In genomic region chr11:9527481-9528140, GRCh38 we compare ENCODE assay signal across 12 cellular contexts. TPM values are rescaled to one million over a fixed set of nuclear protein-coding genes. Genes with fewer than 3 reads are reported as not detected.
DNase-seq lines count a peak whose midpoint lies in the region; ATAC-seq and TF ChIP-seq lines count a peak whose summit lies in the region.
"Had no signal": no experiment of that assay in that cellular context is flagged by ENCODE, and none has a peak within 500 bp of the region (broad histone marks: within the 10 kb centered on the region; RNA-seq: fewer than 3 reads in every experiment).

No MANE protein-coding gene starts in this region.

- intact Hi-C loops in Caco-2 (cut with micrococcal nuclease; ENCODE audit: unreplicated experiment) (no loop called here), sigmoid colon (cut with DNase I) (loop anchor here (5.0 kb wide), 2 partner anchors 45 to 85 kb away; partner anchors contain the start of gene WEE1)

- H3K27ac ChIP-seq in foreskin keratinocyte (peak overlapping the region; percentile 16), sigmoid colon (peak overlapping the region; percentile 67 to 82 (median 74))
- H3K27ac ChIP-seq: right lobe of liver had no signal

- H3K4me3 ChIP-seq in Caco-2 (ENCODE audit: low read depth, low read length) (no peak overlapping the region), sigmoid colon (no peak overlapping the region)
- H3K4me3 ChIP-seq: right lobe of liver had no signal

- H3K27ac Mint-ChIP-seq in Caco-2 (ENCODE audit: unreplicated experiment) (peak overlapping the region; percentile 35), T-helper 17 cell (peak overlapping the region; percentile 14)

- DNase-seq in Caco-2 (no peak), T-helper 17 cell (no peak), foreskin keratinocyte (peak in 1 of 2 donors; percentile 42), sigmoid colon (peak; percentile 74), GM13976 (ENCODE audit: low spot score) (no peak), NCI-H2029 (lab: John Stamatoyannopoulos, UW) (no peak)
- no peak for DNase-seq in activated naive CD4-positive, alpha-beta T cell treated with Interleukin-2 at 50 U/mL for 16 hours
- DNase-seq: activated gamma-delta T cell, hippocampal formation, NCI-H187 treated with DMSO at 0.1 percent for 48 hours, right lobe of liver had no signal

- H3K36me3 Mint-ChIP-seq in Caco-2 (ENCODE audit: insufficient read depth, unreplicated experiment) (peaks cover 6% of the 10 kb centered on the region), T-helper 17 cell (ENCODE audit: low read depth) (no peaks in the 10 kb centered on the region)

- H3K4me1 Mint-ChIP-seq in Caco-2 (ENCODE audit: low read depth, unreplicated experiment) (peaks cover 27% of the 10 kb centered on the region), T-helper 17 cell (peaks cover 2% of the 10 kb centered on the region)

- H3K27me3 Mint-ChIP-seq in Caco-2 (ENCODE audit: insufficient read depth, unreplicated experiment) (no peaks in the 10 kb centered on the region), T-helper 17 cell (no peaks in the 10 kb centered on the region)

- in situ Hi-C loops in GM13976 (cut with MboI; ENCODE audit: low sequenced_read_pairs, unreplicated experiment): loop anchor here (10.0 kb wide), 1 partner anchor 77 kb away; no protein-coding TSS in a partner anchor

- no TSS peak for BruUV-seq in Caco-2 (replicated peaks; lab: Mats Ljungman, UMichigan)

- no peak for TF ChIP-seq POLR2A in sigmoid colon (IDR thresholded peaks at IDR 0.05)

- H3K9me3 Mint-ChIP-seq in Caco-2 (ENCODE audit: unreplicated experiment): no peaks in the 10 kb centered on the region

- no peak for ATAC-seq in T-helper 17 cell
- no peak for ATAC-seq in foreskin keratinocyte
- ATAC-seq in HG03135 (IDR thresholded peaks at IDR 0.05; ENCODE audit: unreplicated experiment): no peak

- no peak for TF ChIP-seq EP300 in sigmoid colon (IDR thresholded peaks at IDR 0.05)

- POLR2A ChIA-PET in Caco-2 (lab: Charles Lee): no interaction called here

- 14 to 56% methylated on average over 8 of the region's 8 CpGs for WGBS in sigmoid colon, 2 donors

- H3K4me1 ChIP-seq in Caco-2: peaks cover 41% of the 10 kb centered on the region
- H3K4me1 ChIP-seq in foreskin keratinocyte: peaks cover 26% of the 10 kb centered on the region
- peaks cover 0 to 50% (median 38%) of the 10 kb centered on the region in 4 donors for H3K4me1 ChIP-seq in sigmoid colon

- no peak for TF ChIP-seq CTCF in Caco-2 (IDR thresholded peaks at IDR 0.05; ENCODE audit: insufficient read depth in 1 of 2, low read depth in 1 of 2, low read length in 1 of 2, severe bottlenecking in 1 of 2, unreplicated experiment in 1 of 2)
- no peak for TF ChIP-seq CTCF in foreskin keratinocyte (conservative IDR thresholded peaks at IDR 0.05)
- no peak for TF ChIP-seq CTCF in sigmoid colon (IDR thresholded peaks at IDR 0.05)
- TF ChIP-seq CTCF in GM13976 (IDR thresholded peaks at IDR 0.05; ENCODE audit: borderline replicate concordance, control extremely low read depth, extremely low read depth, insufficient read depth, missing control alignments): no peak

- no peaks in the 10 kb centered on the region for H3K36me3 ChIP-seq in Caco-2 (ENCODE audit: control insufficient read depth, insufficient read depth, low read length)
- peaks cover 0 to 5% (median 0%) of the 10 kb centered on the region in 4 donors for H3K36me3 ChIP-seq in sigmoid colon

- no peaks in the 10 kb centered on the region for H3K9me3 ChIP-seq in Caco-2
- H3K9me3 ChIP-seq in T-helper 17 cell (ENCODE audit: control insufficient read depth, low read length, poor library complexity, severe bottlenecking): no peaks in the 10 kb centered on the region
- no peaks in the 10 kb centered on the region for H3K9me3 ChIP-seq in sigmoid colon
- H3K9me3 ChIP-seq: right lobe of liver had no signal

- H3K27me3 ChIP-seq in Caco-2 (replicated peaks; ENCODE audit: control insufficient read depth, insufficient read depth, low read length): no peaks in the 10 kb centered on the region
- no peaks in the 10 kb centered on the region for H3K27me3 ChIP-seq in foreskin keratinocyte
- no peaks in the 10 kb centered on the region for H3K27me3 ChIP-seq in sigmoid colon
- H3K27me3 ChIP-seq: right lobe of liver had no signal

- CTCF ChIA-PET in Caco-2 (lab: Charles Lee): no interaction called here

- H3K4me3 Mint-ChIP-seq in Caco-2 (ENCODE audit: unreplicated experiment) (no peak overlapping the region), T-helper 17 cell (no peak overlapping the region)

RNA-seq across cellular contexts. Expression of gene WEE1, which starts 45.9 kb away (rescaled TPM):
- 108 and 116 TPM in 2 replicates for total RNA-seq in Caco-2 (2022)
- total RNA-seq in T-helper 17 cell: 10 to 100 TPM; 20.8 to 24.9 TPM
- total RNA-seq in foreskin keratinocyte: 39.6 and 43.6 TPM in 2 replicates
- 10.3 and 14.2 TPM in 2 replicates for polyA plus RNA-seq in foreskin keratinocyte
- 10 to 100 TPM; 32.4 to 38.8 (median 35.0) TPM for total RNA-seq in sigmoid colon
- 10 to 100 TPM in 2 of 3 donors, 1 to 10 TPM in 1; 8.4 to 11.1 (median 10.0) TPM for polyA plus RNA-seq in sigmoid colon
